Comparison of ENCODE assay signal across 14 cellular contexts in genomic region chr2:216688731-216689360, GRCh38. TPM values are rescaled to one million over a fixed set of nuclear protein-coding genes. Genes with fewer than 3 reads are reported as not detected.
DNase-seq lines count a peak whose midpoint lies in the region; ATAC-seq and TF ChIP-seq lines count a peak whose summit lies in the region.
"Had no signal": no experiment of that assay in that cellular context is flagged by ENCODE, and none has a peak within 500 bp of the region (broad histone marks: within the 10 kb centered on the region; RNA-seq: fewer than 3 reads in every experiment).

No MANE protein-coding gene starts in this region.

- H3K27ac Mint-ChIP-seq in neural progenitor cell: no peak overlapping the region
- H3K27ac Mint-ChIP-seq: activated CD4-positive, alpha-beta memory T cell treated with anti-CD3 and anti-CD28 coated beads for 36 hours; naive thymus-derived CD4-positive, alpha-beta T cell; T-helper 2 cell treated with Interferon-gamma antibody and Interleukin-4, amounts not matched to agents 5 μg/mL and 100 μg/mL, for 36 hours had no signal

- H3K4me2 ChIP-seq in fibroblast of lung (ENCODE audit: extremely low read depth, insufficient read depth, low read length): peak overlapping the region; percentile 42
- peak overlapping the region; percentile 96 for H3K4me2 ChIP-seq in neural progenitor cell

- H3K9me3 ChIP-seq in AG04450 (ENCODE audit: control insufficient read depth, insufficient read depth, low read length) (no peaks in the 10 kb centered on the region), fibroblast of lung (ENCODE audit: control insufficient read depth, insufficient read depth, low read depth, low read length) (no peaks in the 10 kb centered on the region), neural progenitor cell (ENCODE audit: low read depth) (no peaks in the 10 kb centered on the region)

- H3K4me3 ChIP-seq in AG04450 (ENCODE audit: low read depth, low read length): peak overlapping the region; percentile 93
- peak overlapping the region in 1 of 4 experiments; percentile 72 for H3K4me3 ChIP-seq in fibroblast of lung (replicated peaks in 1 of 4; ENCODE audit: control extremely low read depth in 1 of 4, insufficient read depth in 1 of 4, low read depth in 3 of 4, low read length in 4 of 4)
- H3K4me3 ChIP-seq in neural progenitor cell: no peak overlapping the region
- no peak overlapping the region for H3K4me3 ChIP-seq in foreskin fibroblast (ENCODE audit: low read depth in 1 of 2, low read length in 2 of 2)

- peaks cover 28% of the 10 kb centered on the region for H3K4me1 ChIP-seq in fibroblast of lung (ENCODE audit: control insufficient read depth, extremely low read depth, insufficient read depth, low read length)
- H3K4me1 ChIP-seq in neural progenitor cell: peaks cover 35% of the 10 kb centered on the region

- peaks cover 13% of the 10 kb centered on the region for H3K27me3 Mint-ChIP-seq in neural progenitor cell (ENCODE audit: insufficient read depth, low read depth)

- H3K4me1 Mint-ChIP-seq in neural progenitor cell: peaks cover 48% of the 10 kb centered on the region

- H3K36me3 Mint-ChIP-seq in neural progenitor cell: no peaks in the 10 kb centered on the region
- H3K36me3 Mint-ChIP-seq: activated CD4-positive, alpha-beta memory T cell treated with anti-CD3 and anti-CD28 coated beads for 36 hours; naive thymus-derived CD4-positive, alpha-beta T cell had no signal

- H2AFZ ChIP-seq in fibroblast of lung (ENCODE audit: low read length): no peak overlapping the region
- H2AFZ ChIP-seq in neural progenitor cell (replicated peaks): no peak overlapping the region

- no peak overlapping the region for H3K4me3 Mint-ChIP-seq in neural progenitor cell
- H3K4me3 Mint-ChIP-seq: activated CD4-positive, alpha-beta memory T cell treated with anti-CD3 and anti-CD28 coated beads for 36 hours; naive thymus-derived CD4-positive, alpha-beta T cell; T-helper 2 cell treated with Interferon-gamma antibody and Interleukin-4, amounts not matched to agents 5 μg/mL and 100 μg/mL, for 36 hours had no signal

- peak; percentile 14; the same call in 1 of the 2 replicates for TF ChIP-seq CTCF in AG04450 (IDR thresholded peaks at IDR 0.05; ENCODE audit: low read depth, low read length)
- no peak for TF ChIP-seq CTCF in fibroblast of lung (conservative IDR thresholded peaks at IDR 0.05 in 1 of 2, IDR thresholded peaks at IDR 0.05 in 1 of 2; ENCODE audit: low read depth in 1 of 2, low read length in 2 of 2)
- TF ChIP-seq CTCF in neural progenitor cell (IDR thresholded peaks at IDR 0.05): no peak
- TF ChIP-seq CTCF in foreskin fibroblast (IDR thresholded peaks at IDR 0.05; ENCODE audit: low read depth, low read length): no peak

- H3K79me2 ChIP-seq in fibroblast of lung (ENCODE audit: control insufficient read depth, insufficient read depth, low read length): peaks cover 57% of the 10 kb centered on the region
- peaks cover 36% of the 10 kb centered on the region for H3K79me2 ChIP-seq in neural progenitor cell (ENCODE audit: low read depth)

- H4K20me1 ChIP-seq in fibroblast of lung (ENCODE audit: control insufficient read depth, extremely low read depth, insufficient read depth, low read length) (no peaks in the 10 kb centered on the region), neural progenitor cell (ENCODE audit: low read depth) (peaks cover 78% of the 10 kb centered on the region)

- H3K9ac ChIP-seq in fibroblast of lung (ENCODE audit: insufficient read depth, low read length) (no peak overlapping the region), neural progenitor cell (no peak overlapping the region)

- CTCF ChIA-PET in AG04450 (lab: Charles Lee): interaction anchor here (0.6 to 1.2 kb wide), 3 partner anchors 378 to 535 kb away, joined by 3 to 15 read pairs (median 3); no protein-coding TSS in a partner anchor

- DNase-seq in AG04450 (ENCODE audit: low read depth, low spot score) (no peak), NCI-H446 treated with DMSO at 0.1 percent for 48 hours (lab: John Stamatoyannopoulos, UW) (peak; percentile 23), fibroblast of lung (ENCODE audit: low read depth in 2 of 2) (no peak), neural progenitor cell (ENCODE audit: low spot score) (no peak), foreskin fibroblast (no peak), DMS153 (lab: John Stamatoyannopoulos, UW) (no peak)
- DNase-seq: ACHN; activated CD4-positive, alpha-beta memory T cell treated with anti-CD3 and anti-CD28 coated beads for 36 hours; activated gamma-delta T cell treated with Interleukin-2 at 50 U/mL for 16 hours; naive thymus-derived CD4-positive, alpha-beta T cell; small intestine had no signal

- H3K27ac ChIP-seq in AG04450 (ENCODE audit: low read depth, low read length) (peak overlapping the region; percentile 52), fibroblast of lung (ENCODE audit: insufficient read depth, low read length) (no peak overlapping the region), neural progenitor cell (no peak overlapping the region)

- POLR2A ChIA-PET in AG04450 (lab: Yijun Ruan, JAX): no interaction called here

- no peaks in the 10 kb centered on the region for H3K9me3 Mint-ChIP-seq in neural progenitor cell
- H3K9me3 Mint-ChIP-seq: activated CD4-positive, alpha-beta memory T cell treated with anti-CD3 and anti-CD28 coated beads for 36 hours; naive thymus-derived CD4-positive, alpha-beta T cell; T-helper 2 cell treated with Interferon-gamma antibody and Interleukin-4, amounts not matched to agents 5 μg/mL and 100 μg/mL, for 36 hours had no signal

- ATAC-seq in GM21723 (IDR thresholded peaks at IDR 0.05; ENCODE audit: unreplicated experiment) (no peak), GM18870 (IDR thresholded peaks at IDR 0.05; ENCODE audit: unreplicated experiment) (no peak)
- ATAC-seq: naive thymus-derived CD4-positive, alpha-beta T cell had no signal

- H3K27me3 ChIP-seq in AG04450 (ENCODE audit: control insufficient read depth, insufficient read depth, low read length): no peaks in the 10 kb centered on the region
- no peaks in the 10 kb centered on the region for H3K27me3 ChIP-seq in fibroblast of lung (ENCODE audit: control insufficient read depth, insufficient read depth, low read length)
- H3K27me3 ChIP-seq in neural progenitor cell: no peaks in the 10 kb centered on the region

- peaks cover 2% of the 10 kb centered on the region for H3K36me3 ChIP-seq in fibroblast of lung (ENCODE audit: control insufficient read depth, insufficient read depth, low read length)
- peaks cover 8% of the 10 kb centered on the region for H3K36me3 ChIP-seq in neural progenitor cell

- H3F3A ChIP-seq in neural progenitor cell (ENCODE audit: low read depth): peaks cover 35% of the 10 kb centered on the region

RNA-seq across cellular contexts. Expression of gene IGFBP5, which starts 6.5 kb away (rescaled TPM):
- polyA plus RNA-seq in AG04450 (2011; rRNA removed) (3,867 and 4,154 TPM in 2 replicates), fibroblast of lung (712 and 2,607 TPM in 2 replicates)
- 2,998 and 3,399 TPM in 2 replicates for polyA minus RNA-seq in AG04450 (2011; rRNA and poly(A)+ RNA removed)
- total RNA-seq in fibroblast of lung (783 and 1,100 TPM in 2 replicates), neural progenitor cell (ENCODE audit: low replicate concordance) (150 and 249 TPM in 2 replicates)
- polyA plus RNA-seq in fibroblast of lung (2012): 532 and 2,380 TPM in 2 replicates
- 654 and 2,537 TPM in 2 replicates for polyA minus RNA-seq in fibroblast of lung (ENCODE audit: low replicate concordance)
- total RNA-seq: activated CD4-positive, alpha-beta memory T cell treated with anti-CD3 and anti-CD28 coated beads for 36 hours; naive thymus-derived CD4-positive, alpha-beta T cell had no signal
- polyA plus RNA-seq: naive thymus-derived CD4-positive, alpha-beta T cell had no signal

RNA-seq across cellular contexts. Expression of gene IGFBP2, which starts 55.6 kb away (rescaled TPM):
- polyA plus RNA-seq in AG04450 (2011; rRNA removed): 25.2 and 41.7 TPM in 2 replicates
- 4.3 and 8.8 TPM in 2 replicates for polyA minus RNA-seq in AG04450 (2011; rRNA and poly(A)+ RNA removed)
- 32.6 and 36.3 TPM in 2 replicates for total RNA-seq in fibroblast of lung
- polyA plus RNA-seq in fibroblast of lung: 8.6 and 26.0 TPM in 2 replicates
- polyA plus RNA-seq in fibroblast of lung (2012): 14.2 and 46.3 TPM in 2 replicates
- polyA minus RNA-seq in fibroblast of lung (ENCODE audit: low replicate concordance): 10.2 and 20.3 TPM in 2 replicates
- total RNA-seq in neural progenitor cell (ENCODE audit: low replicate concordance): 371 and 935 TPM in 2 replicates
